14 cellular contexts compared by ENCODE assay signal in genomic region chr7:55563596-55564325, GRCh38. TPM values are rescaled to one million over a fixed set of nuclear protein-coding genes. Genes with fewer than 3 reads are reported as not detected.
DNase-seq lines count a peak whose midpoint lies in the region; ATAC-seq and TF ChIP-seq lines count a peak whose summit lies in the region.
"Had no signal": no experiment of that assay in that cellular context is flagged by ENCODE, and none has a peak within 500 bp of the region (broad histone marks: within the 10 kb centered on the region; RNA-seq: fewer than 3 reads in every experiment).

No MANE protein-coding gene starts in this region.

- peaks cover 61% of the 10 kb centered on the region for H4K20me1 ChIP-seq in KMS-11 (ENCODE audit: insufficient read depth)

- no peaks in the 10 kb centered on the region for H3K9me3 ChIP-seq in naive thymus-derived CD4-positive, alpha-beta T cell (ENCODE audit: control insufficient read depth in 2 of 3, low read length in 3 of 3)
- H3K9me3 ChIP-seq: left ventricle myocardium inferior, upper lobe of left lung had no signal

- peaks cover 100% of the 10 kb centered on the region for H3K4me1 ChIP-seq in KMS-11 (ENCODE audit: low read depth, poor library complexity, severe bottlenecking)
- peaks cover 44 to 51% of the 10 kb centered on the region in 2 donors for H3K4me1 ChIP-seq in naive thymus-derived CD4-positive, alpha-beta T cell (ENCODE audit: control insufficient read depth in 2 of 2, insufficient read depth in 2 of 2, low read length in 2 of 2)

- TF ChIP-seq CTCF in KMS-11 (conservative IDR thresholded peaks at IDR 0.05; ENCODE audit: low read depth, low read length) (no peak), WTC11 (IDR thresholded peaks at IDR 0.05) (no peak)

- H3K27me3 ChIP-seq in KMS-11 (ENCODE audit: insufficient read depth, low read depth) = no peaks in the 10 kb centered on the region
- no peaks in the 10 kb centered on the region for H3K27me3 ChIP-seq in naive thymus-derived CD4-positive, alpha-beta T cell (ENCODE audit: control insufficient read depth in 2 of 2, insufficient read depth in 2 of 2, low read length in 2 of 2)
- H3K27me3 ChIP-seq: upper lobe of left lung had no signal

- no peak overlapping the region for H3K9ac ChIP-seq in KMS-11

- H3K36me3 ChIP-seq in KMS-11 (ENCODE audit: insufficient read depth) = no peaks in the 10 kb centered on the region
- no peaks in the 10 kb centered on the region for H3K36me3 ChIP-seq in naive thymus-derived CD4-positive, alpha-beta T cell (ENCODE audit: control insufficient read depth in 2 of 3, insufficient read depth in 3 of 3, low read length in 3 of 3)
- H3K36me3 ChIP-seq: left ventricle myocardium inferior, upper lobe of left lung had no signal

- H3K36me3 Mint-ChIP-seq in WTC11 = peaks cover 2% of the 10 kb centered on the region; the same call in 1 of the 2 replicates
- H3K36me3 Mint-ChIP-seq in naive thymus-derived CD4-positive, alpha-beta T cell = peaks cover 0 to 27% (median 4%) of the 10 kb centered on the region in 5 donors

- peaks cover 78% of the 10 kb centered on the region for H3K4me1 Mint-ChIP-seq in WTC11
- peaks cover 61 to 97% (median 84%) of the 10 kb centered on the region in 7 donors for H3K4me1 Mint-ChIP-seq in naive thymus-derived CD4-positive, alpha-beta T cell

- peak overlapping the region; percentile 73 for H3K4me2 ChIP-seq in KMS-11

- peaks cover 100% of the 10 kb centered on the region for H3K79me2 ChIP-seq in KMS-11 (ENCODE audit: insufficient read depth, low read depth)

- ATAC-seq in WTC11 (peak; percentile 61), GM18909 (IDR thresholded peaks at IDR 0.05; ENCODE audit: poor library complexity, unreplicated experiment) (no peak), GM19035 (IDR thresholded peaks at IDR 0.05; ENCODE audit: unreplicated experiment) (no peak), HG03025 (IDR thresholded peaks at IDR 0.05; ENCODE audit: low FRiP score, unreplicated experiment) (no peak)
- ATAC-seq in naive thymus-derived CD4-positive, alpha-beta T cell = no peak
- ATAC-seq: activated CD8-positive, alpha-beta T cell treated with anti-CD3 and anti-CD28 coated beads for 36 hours had no signal

- no peak overlapping the region for H2AFZ ChIP-seq in KMS-11 (ENCODE audit: low read depth)

- intact Hi-C loops in naive thymus-derived CD4-positive, alpha-beta T cell (cut with micrococcal nuclease) = loop anchor here in 1 of 2 donors (5.0 kb wide), 1 partner anchor 34 kb away; no protein-coding TSS in a partner anchor

- DNase-seq in EH (ENCODE audit: low read depth) = peak; percentile 65
- no peak for DNase-seq in WTC11 (ENCODE audit: low spot score)
- no peak for DNase-seq in naive thymus-derived CD4-positive, alpha-beta T cell
- DNase-seq: activated CD8-positive, alpha-beta T cell treated with anti-CD3 and anti-CD28 coated beads for 36 hours; left ventricle myocardium inferior; NCI-H1694; NCI-H446; posterior cingulate gyrus; upper lobe of left lung had no signal

- POLR2A ChIA-PET in WTC11 (lab: Charles Lee) = interaction anchor here (0.5 to 1.1 kb wide), 3 partner anchors 8 to 142 kb away, joined by 3 to 4 read pairs (median 3); no protein-coding TSS in a partner anchor
- POLR2A ChIA-PET in naive thymus-derived CD4-positive, alpha-beta T cell (lab: Charles Lee) = interaction anchor here (1.0 to 1.5 kb wide), 3 partner anchors 11 to 18 kb away, joined by 3 to 8 read pairs (median 4); no protein-coding TSS in a partner anchor

- CTCF ChIA-PET in WTC11 (lab: Charles Lee) = interaction anchor here (0.6 to 0.7 kb wide), 4 partner anchors 10 to 775 kb away, joined by 3 to 4 read pairs (median 3); no protein-coding TSS in a partner anchor
- CTCF ChIA-PET in naive thymus-derived CD4-positive, alpha-beta T cell (lab: Charles Lee) = interaction anchor here (0.8 kb wide), 1 partner anchor 111 kb away, joined by 3 read pairs; no protein-coding TSS in a partner anchor

- no peak overlapping the region for H3K4me3 Mint-ChIP-seq in WTC11
- peak overlapping the region in 1 of 10 donors; percentile 7 for H3K4me3 Mint-ChIP-seq in naive thymus-derived CD4-positive, alpha-beta T cell
- H3K4me3 Mint-ChIP-seq: activated CD8-positive, alpha-beta T cell treated with anti-CD3 and anti-CD28 coated beads for 36 hours had no signal

- H3K27me3 Mint-ChIP-seq in WTC11 (ENCODE audit: low read depth) = no peaks in the 10 kb centered on the region
- H3K27me3 Mint-ChIP-seq in naive thymus-derived CD4-positive, alpha-beta T cell = no peaks in the 10 kb centered on the region
- H3K27me3 Mint-ChIP-seq: activated CD8-positive, alpha-beta T cell treated with anti-CD3 and anti-CD28 coated beads for 36 hours had no signal

- no peaks in the 10 kb centered on the region for H3K9me3 Mint-ChIP-seq in WTC11
- no peaks in the 10 kb centered on the region for H3K9me3 Mint-ChIP-seq in naive thymus-derived CD4-positive, alpha-beta T cell
- H3K9me3 Mint-ChIP-seq: activated CD8-positive, alpha-beta T cell treated with anti-CD3 and anti-CD28 coated beads for 36 hours had no signal

- H3K27ac Mint-ChIP-seq in WTC11 = peak overlapping the region; percentile 89
- peak overlapping the region in 6 of 9 donors; percentile 49 to 76 (median 71) for H3K27ac Mint-ChIP-seq in naive thymus-derived CD4-positive, alpha-beta T cell
- H3K27ac Mint-ChIP-seq: activated CD8-positive, alpha-beta T cell treated with anti-CD3 and anti-CD28 coated beads for 36 hours had no signal

- H3K4me3 ChIP-seq in KMS-11 (IDR thresholded peaks at IDR 0.05; ENCODE audit: insufficient read depth, low read depth, low read length) = no peak overlapping the region
- H3K4me3 ChIP-seq in naive thymus-derived CD4-positive, alpha-beta T cell (ENCODE audit: low read length) = no peak overlapping the region
- H3K4me3 ChIP-seq: left ventricle myocardium inferior, SK-N-MC, upper lobe of left lung had no signal

- peak overlapping the region; percentile 7; the same call in 1 of the 2 replicates for H3K27ac ChIP-seq in KMS-11
- no peak overlapping the region for H3K27ac ChIP-seq in naive thymus-derived CD4-positive, alpha-beta T cell (ENCODE audit: low read depth, low read length)
- H3K27ac ChIP-seq: left ventricle myocardium inferior, SK-N-MC, upper lobe of left lung had no signal

TF ChIP-seq in WTC11, 78 proteins besides CTCF, POLR2A, EP300 and RAD21:
- TF ChIP-seq RORB (CRISPR knock-in tag; IDR thresholded peaks at IDR 0.05) (no peak), OVOL2 (CRISPR knock-in tag; IDR thresholded peaks at IDR 0.05; ENCODE audit: borderline replicate concordance) (no peak), JUN (CRISPR knock-in tag; IDR thresholded peaks at IDR 0.05) (no peak), KAT7 (CRISPR knock-in tag; IDR thresholded peaks at IDR 0.05; ENCODE audit: borderline replicate concordance) (no peak)
- TF ChIP-seq, protein P1, sequence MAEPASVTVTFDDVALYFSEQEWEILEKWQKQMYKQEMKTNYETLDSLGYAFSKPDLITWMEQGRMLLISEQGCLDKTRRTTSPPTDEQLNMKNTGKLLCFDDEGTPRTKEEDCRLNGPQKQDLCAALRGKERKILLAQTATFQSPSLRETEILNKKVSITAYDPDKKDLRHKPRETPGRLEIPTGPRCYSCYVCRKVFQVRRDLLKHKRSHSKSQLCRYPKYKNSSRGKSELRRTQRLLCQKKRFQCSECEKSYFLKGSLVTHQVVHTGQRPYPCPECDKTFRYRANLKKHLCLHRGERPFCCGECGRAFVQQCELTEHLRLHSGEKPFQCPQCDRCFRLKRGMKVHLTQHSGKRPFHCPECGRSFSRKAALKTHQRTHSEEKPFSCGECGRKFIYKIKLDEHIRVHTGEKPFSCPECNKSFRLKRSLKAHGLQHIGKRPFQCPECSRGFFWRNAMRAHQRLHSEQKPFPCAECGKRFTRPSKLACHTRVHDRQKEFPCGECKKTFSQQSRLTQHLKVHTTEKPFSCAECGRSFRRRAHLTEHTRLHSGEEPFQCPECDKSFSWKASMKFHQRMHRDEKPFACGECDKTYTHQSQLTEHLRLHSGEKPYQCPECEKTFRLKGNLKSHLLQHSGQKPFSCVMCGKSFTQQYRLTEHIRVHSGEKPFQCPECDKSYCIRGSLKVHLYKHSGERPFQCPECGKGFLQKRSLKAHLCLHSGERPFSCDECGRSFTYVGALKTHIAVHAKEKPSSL (CRISPR knock-in tag; conservative IDR thresholded peaks at IDR 0.05) = no peak

RNA-seq across cellular contexts. Expression of gene VOPP1, which starts 8.5 kb away (rescaled TPM):
- total RNA-seq in WTC11 (2021) = 57.0 to 63.9 TPM (median 60.3 TPM) in 3 replicates
- total RNA-seq in naive thymus-derived CD4-positive, alpha-beta T cell = 100 to 1,000 TPM in 1 of 5 experiments, 10 to 100 TPM in 4; 66.2 to 111 (median 82.0) TPM
- polyA plus RNA-seq in naive thymus-derived CD4-positive, alpha-beta T cell = 10 to 100 TPM; 33.6 to 35.0 TPM
